ENCODE assay signal across 22 cellular contexts in genomic region chr5:171640396-171640981, GRCh38.
"Had no signal": no experiment of that assay in that cellular context is flagged by ENCODE, and none has a peak within 500 bp of the region (broad histone marks: within the 10 kb centered on the region; RNA-seq: fewer than 3 reads in every experiment).

No MANE protein-coding gene starts in this region.

- H3K4me3 ChIP-seq: ascending aorta, psoas muscle, right lobe of liver, suprapubic skin had no signal

- H3K27ac ChIP-seq: psoas muscle, right lobe of liver, suprapubic skin, WERI-Rb-1 had no signal

- H3K4me1 ChIP-seq: psoas muscle, right lobe of liver had no signal

- H3K27ac Mint-ChIP-seq: activated naive CD4-positive, alpha-beta T cell treated with anti-CD3 and anti-CD28 coated beads, Interleukin-2, amount 50 U/mL, for 24 hours; effector memory CD8-positive, alpha-beta T cell; stimulated activated naive CD8-positive, alpha-beta T cell treated with anti-CD3 and anti-CD28 coated beads, Interleukin-15, amount 100 ng/mL, for 72 hours had no signal

- H3K9me3 Mint-ChIP-seq: activated naive CD4-positive, alpha-beta T cell treated with anti-CD3 and anti-CD28 coated beads, Interleukin-2, amount 50 U/mL, for 24 hours; effector memory CD8-positive, alpha-beta T cell; neural crest cell; stimulated activated naive CD8-positive, alpha-beta T cell treated with anti-CD3 and anti-CD28 coated beads, Interleukin-15, amount 100 ng/mL, for 72 hours had no signal

- H3K9me3 ChIP-seq: ascending aorta, psoas muscle, right lobe of liver, suprapubic skin had no signal

- ATAC-seq: effector memory CD8-positive, alpha-beta T cell; left lobe of liver; stimulated activated naive CD8-positive, alpha-beta T cell treated with anti-CD3 and anti-CD28 coated beads, Interleukin-15, amount 100 ng/mL, for 72 hours had no signal

- H3K4me3 Mint-ChIP-seq: activated naive CD4-positive, alpha-beta T cell treated with anti-CD3 and anti-CD28 coated beads, Interleukin-2, amount 50 U/mL, for 24 hours; effector memory CD8-positive, alpha-beta T cell; neural crest cell; stimulated activated naive CD8-positive, alpha-beta T cell treated with anti-CD3 and anti-CD28 coated beads, Interleukin-15, amount 100 ng/mL, for 72 hours had no signal

- H3K36me3 Mint-ChIP-seq: activated naive CD4-positive, alpha-beta T cell treated with anti-CD3 and anti-CD28 coated beads, Interleukin-2, amount 50 U/mL, for 24 hours had no signal

- H3K36me3 ChIP-seq: ascending aorta, right lobe of liver, suprapubic skin, WERI-Rb-1 had no signal

- H3K4me1 Mint-ChIP-seq: activated naive CD4-positive, alpha-beta T cell treated with anti-CD3 and anti-CD28 coated beads, Interleukin-2, amount 50 U/mL, for 24 hours; stimulated activated naive CD8-positive, alpha-beta T cell treated with anti-CD3 and anti-CD28 coated beads, Interleukin-15, amount 100 ng/mL, for 72 hours had no signal

- DNase-seq: activated CD4-positive, alpha-beta T cell treated with anti-CD3 and anti-CD28 coated beads for 1 hour; activated CD8-positive, alpha-beta memory T cell treated with anti-CD3 and anti-CD28 coated beads for 24 hours; activated CD8-positive, alpha-beta memory T cell treated with anti-CD3 and anti-CD28 coated beads, Interleukin-2, amount 50 U/mL, for 48 hours; activated effector memory CD4-positive, alpha-beta T cell treated with anti-CD3 and anti-CD28 coated beads, Interleukin-2, amount 50 U/mL, for 16 hours; activated T-cell treated with anti-CD3 and anti-CD28 coated beads, Interleukin-2, amount 50 U/mL, for 48 hours; cerebellar nuclear complex; effector memory CD8-positive, alpha-beta T cell; foreskin fibroblast; glutamatergic neuron; psoas muscle; right lobe of liver; small intestine; stimulated activated CD4-positive, alpha-beta T cell treated with anti-CD3 and anti-CD28 coated beads, Interleukin-15, amount 100 ng/mL, for 24 hours; stimulated activated CD4-positive, alpha-beta T cell treated with anti-CD3 and anti-CD28 coated beads, Interleukin-2, amount 100 ng/mL, for 48 hours; stimulated activated naive CD8-positive, alpha-beta T cell treated with anti-CD3 and anti-CD28 coated beads, Interleukin-15, amount 100 ng/mL, for 72 hours; trophoblast cell; WERI-Rb-1 had no signal

- H3K27me3 ChIP-seq: ascending aorta, right lobe of liver, suprapubic skin had no signal
